In genomic region chr4:125313497-125313896, GRCh38 we compare ENCODE assay signal across 8 cellular contexts. TPM values are rescaled to one million over a fixed set of nuclear protein-coding genes. Genes with fewer than 3 reads are reported as not detected.
DNase-seq lines count a peak whose midpoint lies in the region; ATAC-seq and TF ChIP-seq lines count a peak whose summit lies in the region.

No MANE protein-coding gene starts in this region.

- no peak overlapping the region for H3K4me2 ChIP-seq in mesendoderm (ENCODE audit: low read length)

- H3K18ac ChIP-seq in mesendoderm (ENCODE audit: low read length), result no peak overlapping the region

- no peak overlapping the region for H3K27ac ChIP-seq in mesendoderm (ENCODE audit: low read depth, low read length)

- H3K79me1 ChIP-seq in mesendoderm (ENCODE audit: low read length), result peaks cover 2% of the 10 kb centered on the region

- no peak overlapping the region for H3K56ac ChIP-seq in mesendoderm (ENCODE audit: low read length)

- no CpG with 5 or more reads among the region's 7 CpGs for WGBS in mesendoderm (ENCODE audit: extremely low coverage, insufficient coverage, low lambda C conversion rate)

- no peak overlapping the region for H3K9ac ChIP-seq in mesendoderm (ENCODE audit: low read length)

- peak; percentile 72 for TF ChIP-seq CTCF in GM12865 (IDR thresholded peaks at IDR 0.05; ENCODE audit: insufficient read depth, low read depth, low read length, missing control alignments)

- peak; percentile 56 for DNase-seq in AG08396 (ENCODE audit: low spot score)
- peak; percentile 76 for DNase-seq in GM12865 (ENCODE audit: low read depth)
- DNase-seq in NCI-H1092 (lab: John Stamatoyannopoulos, UW), result peak; percentile 66
- DNase-seq in SHP77 treated with DMSO at 0.1 percent for 48 hours (lab: John Stamatoyannopoulos, UW), result peak; percentile 24
- DNase-seq in dermis blood vessel endothelial cell, result peak; percentile 94
- DNase-seq in mesendoderm, result peak; percentile 95
- DNase-seq in mesenteric fat pad (ENCODE audit: low spot score), result no peak

- H2BK120ac ChIP-seq in mesendoderm (ENCODE audit: low read depth, low read length), result no peak overlapping the region

- H3K79me2 ChIP-seq in mesendoderm (ENCODE audit: control insufficient read depth, insufficient read depth, low read length), result no peaks in the 10 kb centered on the region

- no peak overlapping the region for H3K4ac ChIP-seq in mesendoderm (ENCODE audit: low read depth, low read length)

- H3K4me1 ChIP-seq in mesendoderm (ENCODE audit: control insufficient read depth, low read depth, low read length), result peaks cover 4% of the 10 kb centered on the region

- no peak overlapping the region for H4K8ac ChIP-seq in mesendoderm (ENCODE audit: low read depth, low read length)

- no peak overlapping the region for H4K5ac ChIP-seq in mesendoderm (ENCODE audit: low read length)

- no peak overlapping the region for H2AK5ac ChIP-seq in mesendoderm (ENCODE audit: low read length)

- H3K27me3 ChIP-seq in mesendoderm (ENCODE audit: insufficient read depth, low read length, poor library complexity), result no peaks in the 10 kb centered on the region

- no peak overlapping the region for H2BK15ac ChIP-seq in mesendoderm (replicated peaks; ENCODE audit: low read depth)

- H2BK5ac ChIP-seq in mesendoderm (ENCODE audit: low read length), result no peak overlapping the region

- peak; percentile 54 for ATAC-seq in HG02623 (IDR thresholded peaks at IDR 0.05; ENCODE audit: unreplicated experiment)

- no peak overlapping the region for H3K23ac ChIP-seq in mesendoderm (ENCODE audit: low read length)

- no peak overlapping the region for H3K4me3 ChIP-seq in GM12865 (ENCODE audit: low read depth, low read length)
- H3K4me3 ChIP-seq in mesendoderm (ENCODE audit: low read length), result no peak overlapping the region

- no peaks in the 10 kb centered on the region for H3K36me3 ChIP-seq in mesendoderm (ENCODE audit: control insufficient read depth, insufficient read depth, low read length)

RNA-seq across cellular contexts. Expression of gene FAT4, which starts 1.3 kb away (rescaled TPM):
- total RNA-seq in dermis blood vessel endothelial cell (69.6 and 120 TPM in 2 replicates), mesenteric fat pad (7.3 TPM)
- 0.84 TPM for polyA plus RNA-seq in mesendoderm (2013, experiment 1 of 2)
- 0.85 TPM for polyA plus RNA-seq in mesendoderm (2013, experiment 2 of 2)
